ENCODE assay signal across 8 cellular contexts in the genomic region with DNA sequence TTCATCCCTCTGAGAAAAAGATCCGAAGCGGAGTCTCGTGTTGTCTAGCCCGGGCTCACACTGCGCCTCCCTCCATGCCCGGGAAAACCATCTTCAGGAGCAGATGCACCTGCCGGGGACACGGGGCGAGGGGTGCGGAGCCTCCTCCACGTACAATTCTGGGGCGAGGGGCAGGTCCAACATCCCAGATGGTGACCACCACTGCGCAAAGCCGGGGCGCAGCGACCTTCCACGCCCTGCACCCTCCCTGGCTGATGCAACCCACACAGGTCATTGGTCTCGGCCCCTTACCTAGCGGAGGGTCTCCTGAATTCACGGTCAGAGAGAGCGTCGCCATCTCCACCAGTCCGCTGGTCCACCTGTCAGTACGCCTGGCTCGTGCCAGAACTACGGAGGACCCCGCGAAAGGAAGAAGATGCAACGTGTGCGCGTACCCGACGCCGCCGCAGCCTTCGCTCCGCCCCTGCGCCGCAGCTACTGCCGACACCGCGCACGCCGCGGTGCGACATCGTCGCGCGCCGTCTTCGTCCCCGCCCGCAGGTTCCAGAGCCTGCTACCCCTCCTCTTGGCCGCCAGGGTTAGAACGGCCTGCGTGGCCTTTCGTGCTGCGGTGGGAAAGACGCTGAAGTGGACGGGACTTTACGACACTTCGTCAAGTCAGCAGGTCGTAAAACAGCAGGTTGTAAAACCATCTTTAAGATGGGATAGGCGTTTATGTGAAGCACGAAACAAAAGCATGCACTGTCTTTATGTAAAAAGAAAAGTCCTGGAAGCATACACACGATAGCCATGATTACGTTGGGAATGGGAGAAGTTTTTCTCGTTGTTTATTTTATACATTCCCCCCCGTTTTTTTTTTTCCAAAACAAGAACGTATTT. TPM values are rescaled to one million over a fixed set of nuclear protein-coding genes. Genes with fewer than 3 reads are reported as not detected.
DNase-seq lines count a peak whose midpoint lies in the region; ATAC-seq and TF ChIP-seq lines count a peak whose summit lies in the region.

A gene (minus strand): TSS at position 454 of the 879 bp plus-strand sequence. CDS start 117 bp downstream, at position 337.

- H3K27me3 ChIP-seq in right cardiac atrium (ENCODE audit: control insufficient read depth, insufficient read depth) (no peaks in the 10 kb centered on the region), aorta (ENCODE audit: control insufficient read depth in 1 of 2, insufficient read depth in 2 of 2, low read length in 1 of 2) (no peaks in the 10 kb centered on the region)

- H3K4me3 ChIP-seq in right cardiac atrium (ENCODE audit: low read length) (peak within 1 kb of the TSS; percentile 64), aorta (ENCODE audit: low read length in 2 of 2) (peak within 1 kb of the TSS; percentile 71 to 74)

- in situ Hi-C loops in GM13976 (cut with MboI; ENCODE audit: low sequenced_read_pairs, unreplicated experiment) = no loop called here

- no peaks in the 10 kb centered on the region for H3K9me3 ChIP-seq in right cardiac atrium (ENCODE audit: control insufficient read depth, low read length)
- H3K9me3 ChIP-seq in aorta (ENCODE audit: control insufficient read depth, low read length) = no peaks in the 10 kb centered on the region

- no peaks in the 10 kb centered on the region for H3K36me3 ChIP-seq in aorta (ENCODE audit: control insufficient read depth in 1 of 2, insufficient read depth in 2 of 2, low read length in 1 of 2)

- peak; percentile 95 for DNase-seq in GM13976 (ENCODE audit: low spot score)
- DNase-seq in NCI-H1694 (lab: John Stamatoyannopoulos, UW) = peak; percentile 93
- peak; percentile 82 to 100 (median 92) for DNase-seq in T-helper 2 cell
- peak; percentile 49 to 97 (median 90) for DNase-seq in anterior cingulate cortex (lab: John Stamatoyannopoulos, UW)
- peak; percentile 95 to 97 (median 97) for DNase-seq in right cardiac atrium
- peak; percentile 97 for DNase-seq in putamen (ENCODE audit: low spot score)
- DNase-seq in aorta = peak; percentile 96 to 98

- peak within 1 kb of the TSS; percentile 40 for H3K27ac ChIP-seq in right cardiac atrium (ENCODE audit: low read length)
- peak within 1 kb of the TSS in 1 of 2 donors; percentile 84 for H3K27ac ChIP-seq in aorta (ENCODE audit: low read depth in 1 of 2, low read length in 2 of 2)

- TF ChIP-seq CTCF in GM13976 (IDR thresholded peaks at IDR 0.05; ENCODE audit: borderline replicate concordance, control extremely low read depth, extremely low read depth, insufficient read depth, missing control alignments) = peak; percentile 71

- H3K4me1 ChIP-seq in right cardiac atrium (ENCODE audit: control insufficient read depth, insufficient read depth, low read length) (no peaks in the 10 kb centered on the region), aorta (ENCODE audit: control insufficient read depth in 1 of 2, insufficient read depth in 2 of 2, low read length in 2 of 2) (no peaks in the 10 kb centered on the region)

- ATAC-seq in HG02884 (IDR thresholded peaks at IDR 0.05; ENCODE audit: unreplicated experiment) = peak; percentile 98
- peak; percentile 100 for ATAC-seq in right cardiac atrium
- peak; percentile 99 for ATAC-seq in aorta (ENCODE audit: low FRiP score)

- intact Hi-C loops in right cardiac atrium (cut with DNase I) = no loop called here
- intact Hi-C loops in aorta (cut with DNase I) = loop anchor here in 1 of 2 donors (5.0 kb wide), 2 partner anchors 46 to 54 kb away; a partner anchor contains a TSS

- WGBS in right cardiac atrium = under 1% methylated on average over 71 of the region's 71 CpGs
- 0% methylated on average over 71 of the region's 71 CpGs for WGBS in aorta, 2 donors

RNA-seq across cellular contexts. Expression of the gene that starts here (rescaled TPM):
- total RNA-seq in right cardiac atrium (10 to 100 TPM; 55.8 to 66.4 (median 62.5) TPM), aorta (10 to 100 TPM; 66.1 to 69.3 TPM)
- polyA plus RNA-seq in right cardiac atrium (33.6 TPM), aorta (10 to 100 TPM; 26.4 to 39.8 TPM)
